In the genomic region with DNA sequence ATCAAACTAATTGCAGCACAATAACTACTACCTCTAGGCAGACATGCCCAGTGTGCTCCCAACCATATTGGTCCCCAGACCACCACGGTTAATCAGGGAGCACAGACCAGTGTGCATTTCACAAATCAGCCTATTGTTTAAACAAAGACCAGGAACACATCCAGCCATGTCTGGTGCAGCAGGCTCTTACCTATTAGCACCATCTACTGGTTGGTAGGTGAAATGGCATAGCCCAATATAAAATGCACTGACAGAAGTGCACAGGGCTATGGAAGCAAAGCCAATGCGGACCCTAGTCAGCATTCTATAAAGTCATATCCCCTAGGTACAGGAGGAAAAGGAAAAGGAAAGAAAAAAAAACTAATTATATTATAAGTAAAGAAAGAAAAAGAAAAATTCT, we compare ENCODE assay signal across 8 cellular contexts. TPM values are rescaled to one million over a fixed set of nuclear protein-coding genes. Genes with fewer than 3 reads are reported as not detected.
DNase-seq lines count a peak whose midpoint lies in the region; ATAC-seq and TF ChIP-seq lines count a peak whose summit lies in the region.

No MANE protein-coding gene starts in this region.

- H3K36me3 Mint-ChIP-seq in activated CD8-positive, alpha-beta memory T cell treated with anti-CD3 and anti-CD28 coated beads, Interleukin-2, amount 10 ng/mL, durations not matched to agents 7 days and 5 days, result no peaks in the 10 kb centered on the region

- no peaks in the 10 kb centered on the region for H3K9me2 ChIP-seq in OCI-LY7 (ENCODE audit: insufficient read depth, low read length)

- H3K79me2 ChIP-seq in OCI-LY7 (ENCODE audit: insufficient read depth, low read depth, low read length), result no peaks in the 10 kb centered on the region

- no peak overlapping the region for H3K4me2 ChIP-seq in OCI-LY7 (ENCODE audit: low read length)

- no peaks in the 10 kb centered on the region for H3K4me1 Mint-ChIP-seq in activated CD8-positive, alpha-beta memory T cell treated with anti-CD3 and anti-CD28 coated beads, Interleukin-2, amount 10 ng/mL, durations not matched to agents 7 days and 5 days

- POLR2A ChIA-PET in OCI-LY7 (lab: Charles Lee), result no interaction called here

- no peaks in the 10 kb centered on the region for H3K9me3 Mint-ChIP-seq in activated CD8-positive, alpha-beta memory T cell treated with anti-CD3 and anti-CD28 coated beads, Interleukin-2, amount 10 ng/mL, durations not matched to agents 7 days and 5 days (ENCODE audit: low read depth)

- no peak overlapping the region for H3K27ac ChIP-seq in OCI-LY7 (ENCODE audit: low read depth, low read length, poor library complexity, severe bottlenecking)

- CTCF ChIA-PET in activated CD8-positive, alpha-beta memory T cell treated with anti-CD3 and anti-CD28 coated beads, Interleukin-2, amount 10 ng/mL, durations not matched to agents 7 days and 5 days (lab: Charles Lee), result no interaction called here
- CTCF ChIA-PET in OCI-LY7 (lab: Charles Lee; ENCODE audit: unreplicated experiment), result no interaction called here

- no peaks in the 10 kb centered on the region for H3K27me3 Mint-ChIP-seq in activated CD8-positive, alpha-beta memory T cell treated with anti-CD3 and anti-CD28 coated beads, Interleukin-2, amount 10 ng/mL, durations not matched to agents 7 days and 5 days

- no peak overlapping the region for H3K4me3 Mint-ChIP-seq in activated CD8-positive, alpha-beta memory T cell treated with anti-CD3 and anti-CD28 coated beads, Interleukin-2, amount 10 ng/mL, durations not matched to agents 7 days and 5 days

- peak; percentile 34 for DNase-seq in activated CD8-positive, alpha-beta memory T cell treated with anti-CD3 and anti-CD28 coated beads, Interleukin-2, amount 10 ng/mL, durations not matched to agents 7 days and 5 days
- no peak for DNase-seq in activated CD8-positive, alpha-beta memory T cell treated with anti-CD3 and anti-CD28 coated beads for 24 hours
- DNase-seq in HPDE6-E6E7 (ENCODE audit: extremely low spot score), result peak; percentile 16
- peak; percentile 39 for DNase-seq in OCI-LY7 (ENCODE audit: low spot score)
- peak; percentile 11 for DNase-seq in renal cortical epithelial cell (ENCODE audit: low read depth)
- no peak for DNase-seq in GOT3 (lab: John Stamatoyannopoulos, UW)

- H3K4me3 ChIP-seq in OCI-LY7 (ENCODE audit: low read depth, low read length, poor library complexity, severe bottlenecking), result no peak overlapping the region

- no peaks in the 10 kb centered on the region for H4K20me1 ChIP-seq in OCI-LY7 (ENCODE audit: insufficient read depth, low read length)

- H3K9me3 ChIP-seq in OCI-LY7 (ENCODE audit: low read length), result no peaks in the 10 kb centered on the region

- H2AFZ ChIP-seq in OCI-LY7 (ENCODE audit: low read length), result no peak overlapping the region

- no peaks in the 10 kb centered on the region for H3K36me3 ChIP-seq in OCI-LY7 (ENCODE audit: insufficient read depth, low read length)

- ATAC-seq in activated CD8-positive, alpha-beta memory T cell treated with anti-CD3 and anti-CD28 coated beads, Interleukin-2, amount 10 ng/mL, durations not matched to agents 7 days and 5 days, result no peak
- peak; percentile 97 for ATAC-seq in GM21619 (IDR thresholded peaks at IDR 0.05; ENCODE audit: unreplicated experiment)
- ATAC-seq in esophagus mucosa, result peak; percentile 46

- peak; percentile 75 for TF ChIP-seq CTCF in OCI-LY7 (conservative IDR thresholded peaks at IDR 0.05; ENCODE audit: low read length)

- intact Hi-C loops in OCI-LY7 (cut with micrococcal nuclease; ENCODE audit: unreplicated experiment), result no loop called here

- no peaks in the 10 kb centered on the region for H3K4me1 ChIP-seq in OCI-LY7 (ENCODE audit: insufficient read depth, low read length, poor library complexity, severe bottlenecking)

- BruUV-seq in OCI-LY7 (replicated peaks; lab: Mats Ljungman, UMichigan), result no TSS peak

- no peak overlapping the region for H3K27ac Mint-ChIP-seq in activated CD8-positive, alpha-beta memory T cell treated with anti-CD3 and anti-CD28 coated beads, Interleukin-2, amount 10 ng/mL, durations not matched to agents 7 days and 5 days

RNA-seq across cellular contexts. Expression of a gene that starts 15.5 kb away (rescaled TPM):
- total RNA-seq in activated CD8-positive, alpha-beta memory T cell treated with anti-CD3 and anti-CD28 coated beads, Interleukin-2, amount 10 ng/mL, durations not matched to agents 7 days and 5 days, result not detected
- total RNA-seq in OCI-LY7 (2014; rRNA removed; shearing (Covaris generic)), result not detected in 2 replicates
- total RNA-seq in OCI-LY7 (2022) (not detected in 2 replicates), esophagus mucosa (not detected), renal cortical epithelial cell (not detected in 2 replicates)

Comparison
In these comparisons a context has a peak if more than half of its experiments do, and no peak if none do; other contexts are left out.
1. DNase-seq: peak in activated CD8-positive, alpha-beta memory T cell treated with anti-CD3 and anti-CD28 coated beads, Interleukin-2, amount 10 ng/mL, durations not matched to agents 7 days and 5 days (single experiment), HPDE6-E6E7 (single experiment), OCI-LY7 (single experiment) and renal cortical epithelial cell (single experiment); none in activated CD8-positive, alpha-beta memory T cell treated with anti-CD3 and anti-CD28 coated beads for 24 hours (single experiment) and GOT3 (single experiment).